Comparison of ENCODE assay signal across 30 cellular contexts in genomic region chr17:16504974-16505373, GRCh38.
"Had no signal": no experiment of that assay in that cellular context is flagged by ENCODE, and none has a peak within 500 bp of the region (broad histone marks: within the 10 kb centered on the region; RNA-seq: fewer than 3 reads in every experiment).

No MANE protein-coding gene starts in this region.

- H3K27ac ChIP-seq: ascending aorta, breast epithelium, cardiac muscle cell, coronary artery, epithelial cell of prostate, esophagus squamous epithelium, gastroesophageal sphincter had no signal

- H3K27me3 ChIP-seq: ascending aorta, breast epithelium, cardiac muscle cell, esophagus squamous epithelium, gastroesophageal sphincter had no signal

- FAIRE-seq: endometrium, endothelial cell of umbilical vein had no signal

- H3K4me1 ChIP-seq: ascending aorta, breast epithelium, esophagus squamous epithelium, gastroesophageal sphincter had no signal

- H3K36me3 ChIP-seq: ascending aorta, breast epithelium, cardiac muscle cell, esophagus squamous epithelium, gastroesophageal sphincter had no signal

- ATAC-seq: activated CD4-positive, alpha-beta T cell treated with anti-CD3 and anti-CD28 coated beads for 36 hours; activated naive CD4-positive, alpha-beta T cell treated with anti-CD3 and anti-CD28 coated beads, Interleukin-2, amount 50 U/mL, for 72 hours; activated T-cell treated with anti-CD3 and anti-CD28 coated beads, Interleukin-2, amount 50 U/mL, for 72 hours; gastroesophageal sphincter had no signal

- H3K9me3 ChIP-seq: ascending aorta, breast epithelium, esophagus squamous epithelium, gastroesophageal sphincter had no signal

- DNase-seq: activated CD4-positive, alpha-beta memory T cell treated with anti-CD3 and anti-CD28 coated beads, Interleukin-2, amount 10 ng/mL, durations not matched to agents 7 days and 5 days; activated CD4-positive, alpha-beta T cell treated with anti-CD3 and anti-CD28 coated beads for 36 hours; activated CD4-positive, alpha-beta T cell treated with anti-CD3 and anti-CD28 coated beads, Interleukin-2, amount 10 ng/mL, durations not matched to agents 7 days and 5 days; activated CD4-positive, alpha-beta T cell treated with anti-CD3 and anti-CD28 coated beads, Interleukin-2, amount 50 U/mL, for 4 hours; activated CD4-positive, CD25-positive, alpha-beta regulatory T cell; activated CD4-positive, CD25-positive, alpha-beta regulatory T cell treated with anti-CD3 and anti-CD28 coated beads, Interleukin-2, amount 50 U/mL, for 72 hours; activated CD8-positive, alpha-beta memory T cell treated with anti-CD3 and anti-CD28 coated beads, Interleukin-2, amount 50 U/mL, for 48 hours; activated gamma-delta T cell; activated naive CD4-positive, alpha-beta T cell; activated naive CD4-positive, alpha-beta T cell treated with anti-CD3 and anti-CD28 coated beads, Interleukin-2, amount 10 ng/mL, durations not matched to agents 7 days and 5 days; activated naive CD8-positive, alpha-beta T cell treated with anti-CD3 and anti-CD28 coated beads, Interleukin-2, amount 10 ng/mL, durations not matched to agents 7 days and 5 days; activated T-cell treated with anti-CD3 and anti-CD28 coated beads for 4 hours; activated T-cell treated with anti-CD3 and anti-CD28 coated beads, Interleukin-2, amount 50 U/mL, for 24 hours; activated T-cell treated with anti-CD3 and anti-CD28 coated beads, Interleukin-2, amount 50 U/mL, for 72 hours; central memory CD4-positive, alpha-beta T cell; cerebellar nuclear complex; dermis blood vessel endothelial cell; effector CD4-positive, alpha-beta T cell; esophagus squamous epithelium; foreskin melanocyte; T-helper 2 cell had no signal

- H3K4me3 ChIP-seq: ascending aorta, breast epithelium, cardiac muscle cell, coronary artery, esophagus squamous epithelium, gastroesophageal sphincter had no signal
